9 cellular contexts compared by ENCODE assay signal in genomic region chr4:143742834-143743233, GRCh38. TPM values are rescaled to one million over a fixed set of nuclear protein-coding genes. Genes with fewer than 3 reads are reported as not detected.
"Had no signal": no experiment of that assay in that cellular context is flagged by ENCODE, and none has a peak within 500 bp of the region (broad histone marks: within the 10 kb centered on the region; RNA-seq: fewer than 3 reads in every experiment).

No MANE protein-coding gene starts in this region.

- H3K27ac Mint-ChIP-seq: IgD-negative memory B cell had no signal

- H3K4me2 ChIP-seq: KMS-11 had no signal

- H3K9ac ChIP-seq: KMS-11 had no signal

- H3K4me3 Mint-ChIP-seq: IgD-negative memory B cell had no signal

- H3K36me3 Mint-ChIP-seq: IgD-negative memory B cell had no signal

- H3K27ac ChIP-seq: HL-60, KMS-11 had no signal

- FAIRE-seq: HTR-8/SVneo had no signal

- H3K4me1 Mint-ChIP-seq: IgD-negative memory B cell had no signal

- DNase-seq: IMR-90, KBM-7, KG1 had no signal

- H3K27me3 Mint-ChIP-seq: IgD-negative memory B cell had no signal

RNA-seq across cellular contexts. Expression of gene FREM3, which starts 42.4 kb away (rescaled TPM):
- total RNA-seq: HT-29, HT1080, IMR-90 had no signal
- polyA plus RNA-seq: IMR-90 had no signal
